Comparison of ENCODE assay signal across 33 cellular contexts in the genomic region with DNA sequence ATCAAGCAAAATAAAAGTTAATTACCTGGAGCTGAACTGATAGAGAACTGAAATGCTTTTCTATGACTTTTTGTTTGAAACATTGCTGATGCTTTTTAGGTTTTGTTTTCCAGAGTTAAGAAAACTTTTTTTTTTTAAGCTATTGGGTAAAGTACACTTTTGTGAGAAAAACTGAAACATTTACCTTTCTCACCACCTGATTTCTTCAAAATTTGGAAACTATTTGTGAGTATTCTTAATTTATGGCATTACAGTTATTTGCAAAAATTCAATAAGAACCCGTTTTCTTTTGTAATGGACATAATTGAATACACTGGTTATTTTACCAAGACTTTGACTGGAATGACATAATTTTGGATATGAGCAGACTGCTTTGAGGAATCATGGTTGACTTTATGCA. TPM values are rescaled to one million over a fixed set of nuclear protein-coding genes. Genes with fewer than 3 reads are reported as not detected.
"Had no signal": no experiment of that assay in that cellular context is flagged by ENCODE, and none has a peak within 500 bp of the region (broad histone marks: within the 10 kb centered on the region; RNA-seq: fewer than 3 reads in every experiment).

No MANE protein-coding gene starts in this region.

- DNase-seq: activated CD4-positive, alpha-beta memory T cell treated with anti-CD3 and anti-CD28 coated beads, Interleukin-2, amount 10 ng/mL, durations not matched to agents 7 days and 5 days; activated CD4-positive, alpha-beta T cell treated with anti-CD3 and anti-CD28 coated beads for 1 hour; activated CD4-positive, alpha-beta T cell treated with anti-CD3 and anti-CD28 coated beads for 4 hours; activated CD4-positive, alpha-beta T cell treated with anti-CD3 and anti-CD28 coated beads, Interleukin-2, amount 10 ng/mL, durations not matched to agents 7 days and 5 days; activated CD4-positive, alpha-beta T cell treated with anti-CD3 and anti-CD28 coated beads, Interleukin-2, amount 50 U/mL, for 4 hours; activated CD8-positive, alpha-beta memory T cell treated with anti-CD3 and anti-CD28 coated beads, Interleukin-2, amount 50 U/mL, for 48 hours; activated gamma-delta T cell; activated naive CD4-positive, alpha-beta T cell; activated naive CD4-positive, alpha-beta T cell treated with anti-CD3 and anti-CD28 coated beads, Interleukin-2, amount 10 ng/mL, durations not matched to agents 7 days and 5 days; activated naive CD8-positive, alpha-beta T cell treated with anti-CD3 and anti-CD28 coated beads, Interleukin-2, amount 10 ng/mL, durations not matched to agents 7 days and 5 days; activated T-cell treated with anti-CD3 and anti-CD28 coated beads for 4 hours; activated T-cell treated with anti-CD3 and anti-CD28 coated beads, Interleukin-2, amount 50 U/mL, for 24 hours; activated T-cell treated with anti-CD3 and anti-CD28 coated beads, Interleukin-2, amount 50 U/mL, for 72 hours; amniotic stem cell; anterior cingulate cortex; body of pancreas; caudate nucleus; cortex of kidney; dermis blood vessel endothelial cell; effector CD8-positive, alpha-beta T cell; foreskin fibroblast; head of caudate nucleus; T-helper 2 cell had no signal

- H3K27me3 ChIP-seq: body of pancreas had no signal

- H3K9me3 ChIP-seq: body of pancreas had no signal

- H3K27ac ChIP-seq: body of pancreas, epithelial cell of prostate, VCaP had no signal

- FAIRE-seq: astrocyte, colon, endometrium, endothelial cell of umbilical vein, frontal cortex, TTC549 had no signal

- H3K4me3 ChIP-seq: body of pancreas had no signal

RNA-seq across cellular contexts. Expression of gene C9orf153, which starts 6.6 kb away (rescaled TPM):
- total RNA-seq: activated CD4-positive, alpha-beta memory T cell treated with anti-CD3 and anti-CD28 coated beads, Interleukin-2, amount 10 ng/mL, durations not matched to agents 7 days and 5 days; astrocyte; chondrocyte; dermis blood vessel endothelial cell; frontal cortex; WTC11 had no signal
- polyA plus RNA-seq: endothelial cell of umbilical vein had no signal
